Comparison of ENCODE assay signal across 30 cellular contexts in genomic region chr17:81822996-81823799, GRCh38. TPM values are rescaled to one million over a fixed set of nuclear protein-coding genes. Genes with fewer than 3 reads are reported as not detected.
DNase-seq lines count a peak whose midpoint lies in the region; ATAC-seq and TF ChIP-seq lines count a peak whose summit lies in the region.
"Had no signal": no experiment of that assay in that cellular context is flagged by ENCODE, and none has a peak within 500 bp of the region (broad histone marks: within the 10 kb centered on the region; RNA-seq: fewer than 3 reads in every experiment).

No MANE protein-coding gene starts in this region.

- H3K56ac ChIP-seq in H9 (ENCODE audit: insufficient read length, low read depth, low read length) = no peak overlapping the region

- peaks cover 17% of the 10 kb centered on the region for H4K20me1 ChIP-seq in BLaER1
- no peaks in the 10 kb centered on the region for H4K20me1 ChIP-seq in H9 (ENCODE audit: control insufficient read depth, insufficient read depth, insufficient read length)

- no peak for DNase-seq in H9
- DNase-seq in esophagus squamous epithelium (lab: John Stamatoyannopoulos, UW) = no peak
- no peak for DNase-seq in sigmoid colon
- no peak for DNase-seq in ACHN
- DNase-seq in activated T-cell treated with anti-CD3 and anti-CD28 coated beads, Interleukin-2, amount 50 U/mL, for 4 hours = no peak
- DNase-seq in NCI-H1694 treated with DMSO at 0.1 percent for 48 hours (lab: John Stamatoyannopoulos, UW) = no peak
- DNase-seq: activated B cell treated with CpG ODN at 0.5 μM for 24 hours; activated CD8-positive, alpha-beta memory T cell treated with anti-CD3 and anti-CD28 coated beads, Interleukin-2, amount 10 ng/mL, durations not matched to agents 7 days and 5 days; activated naive CD4-positive, alpha-beta T cell; activated T-cell treated with anti-CD3 and anti-CD28 coated beads, Interleukin-2, amount 50 U/mL, for 72 hours; CD4-positive, CD25-positive, alpha-beta regulatory T cell; effector memory CD4-positive, alpha-beta T cell; foreskin keratinocyte; GOT3; Kasumi-1; left colon; midbrain; MV-4-11; natural killer cell; NCI-H1436 treated with DMSO at 0.1 percent for 48 hours; OCI-M1; retina; spleen; T1000 had no signal

- H3K4me3 Mint-ChIP-seq in H9 = no peak overlapping the region
- H3K4me3 Mint-ChIP-seq in activated T-cell treated with anti-CD3 and anti-CD28 coated beads, Interleukin-2, amount 50 U/mL, for 4 hours = no peak overlapping the region
- H3K4me3 Mint-ChIP-seq: activated B cell treated with CpG ODN at 0.5 μM for 24 hours; activated CD8-positive, alpha-beta memory T cell treated with anti-CD3 and anti-CD28 coated beads, Interleukin-2, amount 10 ng/mL, durations not matched to agents 7 days and 5 days; activated T-cell treated with anti-CD3 and anti-CD28 coated beads, Interleukin-2, amount 50 U/mL, for 72 hours; brain; CD4-positive, CD25-positive, alpha-beta regulatory T cell; natural killer cell; type B pancreatic cell had no signal

- H3T11ph ChIP-seq in H9 (ENCODE audit: low read length) = no peak overlapping the region

- H3K4me3 ChIP-seq in BLaER1 = no peak overlapping the region
- H3K4me3 ChIP-seq in esophagus squamous epithelium = no peak overlapping the region
- no peak overlapping the region for H3K4me3 ChIP-seq in sigmoid colon
- H3K4me3 ChIP-seq: hepatocyte, spleen had no signal

- TF ChIP-seq CTCF in H9 (conservative IDR thresholded peaks at IDR 0.05) (no peak), esophagus squamous epithelium (IDR thresholded peaks at IDR 0.05) (no peak), sigmoid colon (IDR thresholded peaks at IDR 0.05) (no peak)

- H3K4me1 Mint-ChIP-seq in H9 = peaks cover 5 to 15% of the 10 kb centered on the region in 2 experiments
- H3K4me1 Mint-ChIP-seq in activated T-cell treated with anti-CD3 and anti-CD28 coated beads, Interleukin-2, amount 50 U/mL, for 4 hours (ENCODE audit: low read depth) = peaks cover 1% of the 10 kb centered on the region

- peaks cover 0 to 5% (median 4%) of the 10 kb centered on the region in 3 experiments; a peak in 4 of 7 replicates for H3K36me3 Mint-ChIP-seq in H9 (ENCODE audit: insufficient read depth in 1 of 3, low read depth in 3 of 3)
- H3K36me3 Mint-ChIP-seq in activated T-cell treated with anti-CD3 and anti-CD28 coated beads, Interleukin-2, amount 50 U/mL, for 4 hours (ENCODE audit: insufficient read depth) = peaks cover 4% of the 10 kb centered on the region
- H3K36me3 Mint-ChIP-seq: activated CD8-positive, alpha-beta memory T cell treated with anti-CD3 and anti-CD28 coated beads, Interleukin-2, amount 10 ng/mL, durations not matched to agents 7 days and 5 days; brain; natural killer cell; type B pancreatic cell had no signal

- TF ChIP-seq EP300 in sigmoid colon (IDR thresholded peaks at IDR 0.05) = no peak

- H3K4me2 ChIP-seq in BLaER1 = no peak overlapping the region
- no peak overlapping the region for H3K4me2 ChIP-seq in H9 (ENCODE audit: insufficient read depth, insufficient read length, low read length)
- H3K4me2 ChIP-seq: hepatocyte had no signal

- H2BK12ac ChIP-seq in H9 (ENCODE audit: insufficient read length, low read depth, low read length) = no peak overlapping the region

- no peaks in the 10 kb centered on the region; a peak in 1 of 5 replicates for H3K9me3 Mint-ChIP-seq in H9
- H3K9me3 Mint-ChIP-seq in activated T-cell treated with anti-CD3 and anti-CD28 coated beads, Interleukin-2, amount 50 U/mL, for 4 hours = no peaks in the 10 kb centered on the region
- H3K9me3 Mint-ChIP-seq: activated B cell treated with CpG ODN at 0.5 μM for 24 hours; activated T-cell treated with anti-CD3 and anti-CD28 coated beads, Interleukin-2, amount 50 U/mL, for 72 hours; brain; natural killer cell; type B pancreatic cell had no signal

- H3K23ac ChIP-seq in H9 (ENCODE audit: insufficient read length, low read depth, low read length) = no peak overlapping the region

- no peak overlapping the region for H4K8ac ChIP-seq in H9 (replicated peaks; ENCODE audit: insufficient read length, low read depth, low read length)

- H3K27ac Mint-ChIP-seq in H9 = peak overlapping the region in 2 of 3 experiments; percentile 41 to 64; a peak in 1 of 7 replicates
- H3K27ac Mint-ChIP-seq: activated B cell treated with CpG ODN at 0.5 μM for 24 hours; activated CD8-positive, alpha-beta memory T cell treated with anti-CD3 and anti-CD28 coated beads, Interleukin-2, amount 10 ng/mL, durations not matched to agents 7 days and 5 days; activated T-cell treated with anti-CD3 and anti-CD28 coated beads, Interleukin-2, amount 50 U/mL, for 72 hours; CD4-positive, CD25-positive, alpha-beta regulatory T cell; natural killer cell; type B pancreatic cell had no signal

- no peak overlapping the region for H2BK120ac ChIP-seq in H9 (ENCODE audit: low read depth, low read length, poor library complexity, severe bottlenecking)

- no peaks in the 10 kb centered on the region for H3K79me2 ChIP-seq in H9 (ENCODE audit: insufficient read depth, low read length)

- H2BK5ac ChIP-seq in H9 (ENCODE audit: insufficient read length, low read length) = no peak overlapping the region

- in situ Hi-C loops in ACHN (cut with HindIII; ENCODE audit: low pct_ligation_motif_present, low pct_unique_long_range_greater_than_20kb, low sequenced_read_pairs) = no loop called here

- WGBS in H9 (ENCODE audit: extremely low coverage, insufficient read length, low lambda C conversion rate) = no CpG with 5 or more reads among the region's 30 CpGs
- WGBS in esophagus squamous epithelium, 2 donors = 95 to 96% methylated on average over 7 to 14 of the region's 30 CpGs
- 95 to 96% methylated on average over 30 of the region's 30 CpGs for WGBS in sigmoid colon, 2 donors

- no peak overlapping the region for H2AK5ac ChIP-seq in H9 (ENCODE audit: insufficient read length, low read length)

- H3K14ac ChIP-seq in H9 (ENCODE audit: insufficient read depth, low read length) = no peak overlapping the region

- no peak for ATAC-seq in activated T-cell treated with anti-CD3 and anti-CD28 coated beads, Interleukin-2, amount 50 U/mL, for 4 hours
- ATAC-seq: activated CD8-positive, alpha-beta memory T cell treated with anti-CD3 and anti-CD28 coated beads, Interleukin-2, amount 10 ng/mL, durations not matched to agents 7 days and 5 days; activated T-cell treated with anti-CD3 and anti-CD28 coated beads, Interleukin-2, amount 50 U/mL, for 72 hours; foreskin keratinocyte; left colon; natural killer cell had no signal

- no peak overlapping the region for H4K91ac ChIP-seq in H9 (ENCODE audit: insufficient read length, low read depth, low read length)

- TF ChIP-seq POLR2A in esophagus squamous epithelium (IDR thresholded peaks at IDR 0.05) (no peak), sigmoid colon (IDR thresholded peaks at IDR 0.05) (no peak)

- H3K36me3 ChIP-seq in BLaER1 (peaks cover 28% of the 10 kb centered on the region), esophagus squamous epithelium (peaks cover 0 to 24% (median 0%) of the 10 kb centered on the region in 3 donors), sigmoid colon (peaks cover 0 to 23% (median 15%) of the 10 kb centered on the region in 4 donors)

- H3K27ac ChIP-seq in BLaER1 (peak overlapping the region; percentile 68; the same call in 1 of the 2 replicates), H9 (ENCODE audit: insufficient read length, low read depth, low read length) (no peak overlapping the region), esophagus squamous epithelium (peak overlapping the region; percentile 83 to 89 (median 86)), sigmoid colon (peak overlapping the region; percentile 83 to 88 (median 86))
- H3K27ac ChIP-seq: foreskin keratinocyte had no signal

- no peak overlapping the region for H2BK20ac ChIP-seq in H9 (ENCODE audit: low read depth, low read length, poor library complexity, severe bottlenecking)

- H3K9me3 ChIP-seq in BLaER1 (no peaks in the 10 kb centered on the region), H9 (ENCODE audit: control insufficient read depth, low read depth, low read length) (no peaks in the 10 kb centered on the region), esophagus squamous epithelium (no peaks in the 10 kb centered on the region), sigmoid colon (no peaks in the 10 kb centered on the region)
- H3K9me3 ChIP-seq: spleen had no signal

- peaks cover 3% of the 10 kb centered on the region for H3K79me1 ChIP-seq in H9 (ENCODE audit: insufficient read depth, low read depth, low read length, poor library complexity, severe bottlenecking)

- no peak overlapping the region for H2BK15ac ChIP-seq in H9 (ENCODE audit: low read depth, low read length)

- no peak overlapping the region for H3K18ac ChIP-seq in H9 (ENCODE audit: insufficient read length, low read depth, low read length)

- no peak overlapping the region for H4K5ac ChIP-seq in H9 (ENCODE audit: insufficient read length, low read depth, low read length)

- H3K9ac ChIP-seq in BLaER1 = no peak overlapping the region
- H3K9ac ChIP-seq in H9 (ENCODE audit: extremely low read depth, insufficient read length, low read length) = no peak overlapping the region

- no peaks in the 10 kb centered on the region for H3K23me2 ChIP-seq in H9 (ENCODE audit: insufficient read length, low read depth, low read length, poor library complexity, severe bottlenecking)

- no peaks in the 10 kb centered on the region for H3K27me3 ChIP-seq in BLaER1
- H3K27me3 ChIP-seq in H9 (ENCODE audit: insufficient read depth, low read length) = no peaks in the 10 kb centered on the region
- H3K27me3 ChIP-seq in esophagus squamous epithelium = peaks cover 0 to 10% (median 0%) of the 10 kb centered on the region in 4 donors
- peaks cover 0 to 10% (median 9%) of the 10 kb centered on the region in 3 donors for H3K27me3 ChIP-seq in sigmoid colon
- H3K27me3 ChIP-seq: foreskin keratinocyte, hepatocyte had no signal

- H2AFZ ChIP-seq in H9 (ENCODE audit: low read length) = no peak overlapping the region
- H2AFZ ChIP-seq: hepatocyte had no signal

- no peak overlapping the region for H3K4ac ChIP-seq in H9 (ENCODE audit: low read depth, low read length)

- H3K27me3 Mint-ChIP-seq in H9 (ENCODE audit: low read depth) = no peaks in the 10 kb centered on the region; the same call in 1 of the 2 replicates
- no peaks in the 10 kb centered on the region for H3K27me3 Mint-ChIP-seq in activated T-cell treated with anti-CD3 and anti-CD28 coated beads, Interleukin-2, amount 50 U/mL, for 4 hours (ENCODE audit: low read depth)
- H3K27me3 Mint-ChIP-seq: activated B cell treated with CpG ODN at 0.5 μM for 24 hours; activated CD8-positive, alpha-beta memory T cell treated with anti-CD3 and anti-CD28 coated beads, Interleukin-2, amount 10 ng/mL, durations not matched to agents 7 days and 5 days; brain; CD4-positive, CD25-positive, alpha-beta regulatory T cell; type B pancreatic cell had no signal

- H3K4me1 ChIP-seq in BLaER1 (peaks cover 25% of the 10 kb centered on the region), H9 (ENCODE audit: insufficient read depth, low read length) (no peaks in the 10 kb centered on the region; the same call in 1 of the 2 replicates), esophagus squamous epithelium (peaks cover 27 to 51% (median 33%) of the 10 kb centered on the region in 3 donors), sigmoid colon (peaks cover 0 to 18% (median 18%) of the 10 kb centered on the region in 4 donors)

- intact Hi-C loops in esophagus squamous epithelium (cut with DNase I) (no loop called here), sigmoid colon (cut with DNase I) (loop anchor here (5.0 kb wide), 1 partner anchor 39 kb away; the partner anchor contains the start of gene P4HB)

RNA-seq across cellular contexts. Expression of gene MCRIP1, which starts 9.9 kb away (rescaled TPM):
- total RNA-seq in H9 (2021) (117 and 118 TPM in 2 replicates), esophagus squamous epithelium (10 to 100 TPM in 3 of 4 donors, 1 to 10 TPM in 1; 8.7 to 28.0 (median 13.2) TPM), sigmoid colon (100 to 1,000 TPM; 116 to 129 (median 122) TPM)
- 10 to 100 TPM; 37.0 to 82.9 (median 78.0) TPM for polyA plus RNA-seq in sigmoid colon
- total RNA-seq in activated T-cell treated with anti-CD3 and anti-CD28 coated beads, Interleukin-2, amount 50 U/mL, for 4 hours = 100 to 1,000 TPM; 100 to 112 (median 110) TPM

RNA-seq across cellular contexts. Expression of gene PPP1R27, which starts 11.7 kb away (rescaled TPM):
- total RNA-seq in H9 (2021) (0.15 and 0.22 TPM in 2 replicates), esophagus squamous epithelium (not detected), sigmoid colon (not detected)
- under 1 TPM in 1 of 3 donors, not detected in 2; 0.50 TPM for polyA plus RNA-seq in sigmoid colon
- not detected for total RNA-seq in activated T-cell treated with anti-CD3 and anti-CD28 coated beads, Interleukin-2, amount 50 U/mL, for 4 hours
- total RNA-seq: activated B cell treated with CpG ODN at 0.5 μM for 24 hours; activated CD8-positive, alpha-beta memory T cell treated with anti-CD3 and anti-CD28 coated beads, Interleukin-2, amount 10 ng/mL, durations not matched to agents 7 days and 5 days; activated T-cell treated with anti-CD3 and anti-CD28 coated beads, Interleukin-2, amount 50 U/mL, for 72 hours; CD4-positive, CD25-positive, alpha-beta regulatory T cell; foreskin keratinocyte; hepatocyte; left colon; natural killer cell; NCI-H460; osteoblast; spleen had no signal
- polyA plus RNA-seq: CD4-positive, CD25-positive, alpha-beta regulatory T cell had no signal

RNA-seq across cellular contexts. Expression of gene GCGR, which starts 19.2 kb away (rescaled TPM):
- 0.24 and 0.26 TPM in 2 replicates for total RNA-seq in H9 (2021)
- total RNA-seq in esophagus squamous epithelium = not detected
- 1 to 10 TPM in 2 of 4 donors, under 1 TPM in 2; 0.27 to 1.4 (median 0.72) TPM for total RNA-seq in sigmoid colon
- polyA plus RNA-seq in sigmoid colon = under 1 TPM in 1 of 3 donors, not detected in 2; 0.96 TPM
- total RNA-seq in activated T-cell treated with anti-CD3 and anti-CD28 coated beads, Interleukin-2, amount 50 U/mL, for 4 hours = not detected
- total RNA-seq: activated CD8-positive, alpha-beta memory T cell treated with anti-CD3 and anti-CD28 coated beads, Interleukin-2, amount 10 ng/mL, durations not matched to agents 7 days and 5 days; CD4-positive, CD25-positive, alpha-beta regulatory T cell; foreskin keratinocyte; natural killer cell had no signal
- polyA plus RNA-seq: CD4-positive, CD25-positive, alpha-beta regulatory T cell; foreskin keratinocyte had no signal

RNA-seq across cellular contexts. Expression of gene P4HB, which starts 37.1 kb away (rescaled TPM):
- total RNA-seq in H9 (2021) (364 and 366 TPM in 2 replicates), esophagus squamous epithelium (1,000 to 10,000 TPM in 3 of 4 donors, 100 to 1,000 TPM in 1; 459 to 2,191 (median 1,569) TPM), sigmoid colon (100 to 1,000 TPM; 201 to 338 (median 268) TPM)
- polyA plus RNA-seq in sigmoid colon = 100 to 1,000 TPM; 153 to 750 (median 227) TPM
- 100 to 1,000 TPM; 442 to 487 (median 478) TPM for total RNA-seq in activated T-cell treated with anti-CD3 and anti-CD28 coated beads, Interleukin-2, amount 50 U/mL, for 4 hours

RNA-seq across cellular contexts. Expression of gene ARHGDIA, which starts 47.9 kb away (rescaled TPM):
- total RNA-seq in H9 (2021) = 247 and 255 TPM in 2 replicates
- 100 to 1,000 TPM; 166 to 239 (median 176) TPM for total RNA-seq in esophagus squamous epithelium
- total RNA-seq in sigmoid colon = 10 to 100 TPM; 67.0 to 99.5 (median 74.1) TPM
- polyA plus RNA-seq in sigmoid colon = 100 to 1,000 TPM; 252 to 452 (median 385) TPM
- total RNA-seq in activated T-cell treated with anti-CD3 and anti-CD28 coated beads, Interleukin-2, amount 50 U/mL, for 4 hours = 100 to 1,000 TPM; 789 to 858 (median 821) TPM
